ENCODE assay signal across 13 cellular contexts in genomic region chr2:224893848-224894247, GRCh38.
DNase-seq lines count a peak whose midpoint lies in the region; ATAC-seq, FAIRE-seq and TF ChIP-seq lines count a peak whose summit lies in the region.
"Had no signal": no experiment of that assay in that cellular context is flagged by ENCODE, and none has a peak within 500 bp of the region (broad histone marks: within the 10 kb centered on the region; RNA-seq: fewer than 3 reads in every experiment).

No MANE protein-coding gene starts in this region.

- SMC1A ChIA-PET in GM12878 (lab: Charles Lee; ENCODE audit: uncharacterized antibody, unreplicated experiment): interaction anchor here (1.3 to 4.4 kb wide), 10 partner anchors 8 to 109 kb away, joined by 4 to 27 read pairs (median 14); no protein-coding TSS in a partner anchor

- DNase-seq in GM12878 (ENCODE audit: low read depth, low spot score) (no peak), NCI-H1436 (lab: John Stamatoyannopoulos, UW) (no peak), body of pancreas (no peak), esophagus muscularis mucosa (ENCODE audit: extremely low spot score) (no peak)
- DNase-seq: head of caudate nucleus, left colon, NCI-H2029 treated with DMSO at 0.1 percent for 48 hours had no signal

- FAIRE-seq in GM12878 (lab: Jason Lieb, UNC): no peak

- ATAC-seq in GM18498 (IDR thresholded peaks at IDR 0.05; ENCODE audit: unreplicated experiment) (peak; percentile 53), GM19328 (IDR thresholded peaks at IDR 0.05; ENCODE audit: unreplicated experiment) (peak; percentile 34), HG03280 (IDR thresholded peaks at IDR 0.05; ENCODE audit: unreplicated experiment) (peak; percentile 19), GM12878 (peak; percentile 57), body of pancreas (no peak), HG02973 (IDR thresholded peaks at IDR 0.05; ENCODE audit: unreplicated experiment) (no peak)
- ATAC-seq: left colon had no signal

- WGBS in GM12878 (ENCODE audit: insufficient coverage, insufficient replicate concordance, low lambda C conversion rate, missing lambda C conversion rate): 2% methylated on average over 2 of the region's 2 CpGs
- 60 to 68% methylated on average over 2 of the region's 2 CpGs for WGBS in body of pancreas, 2 donors
- 84% methylated on average over 2 of the region's 2 CpGs for WGBS in esophagus muscularis mucosa

- H3K9ac ChIP-seq in GM12878 (ENCODE audit: control insufficient read depth, insufficient read depth, low read length): no peak overlapping the region; the same call in 1 of the 2 replicates
- H3K9ac ChIP-seq: KMS-11 had no signal

- H3K4me3 ChIP-seq in GM12878: peak overlapping the region; percentile 13; the same call in 1 of the 2 replicates
- H3K4me3 ChIP-seq in body of pancreas: no peak overlapping the region
- H3K4me3 ChIP-seq in esophagus muscularis mucosa: no peak overlapping the region
- H3K4me3 ChIP-seq: tibial nerve had no signal

- no peaks in the 10 kb centered on the region for H3K9me3 ChIP-seq in GM12878 (replicated peaks; ENCODE audit: control insufficient read depth, insufficient read depth, low read length)
- H3K9me3 ChIP-seq in body of pancreas: no peaks in the 10 kb centered on the region
- H3K9me3 ChIP-seq in esophagus muscularis mucosa: no peaks in the 10 kb centered on the region
- H3K9me3 ChIP-seq: tibial nerve had no signal

- no peak for TF ChIP-seq RAD21 in GM12878 (IDR thresholded peaks at IDR 0.05; ENCODE audit: insufficient read depth, low read depth, low read length)

- intact Hi-C loops in GM12878 (cut with micrococcal nuclease; ENCODE audit: unreplicated experiment): loop anchor here (2.0 to 5.0 kb wide), 3 partner anchors 29 to 109 kb away; no protein-coding TSS in a partner anchor
- intact Hi-C loops in body of pancreas (cut with DNase I): no loop called here
- intact Hi-C loops in esophagus muscularis mucosa (cut with DNase I): no loop called here

- H2AFZ ChIP-seq in GM12878 (ENCODE audit: control insufficient read depth, low read depth, low read length): no peak overlapping the region

- peaks cover 40% of the 10 kb centered on the region for H3K4me1 ChIP-seq in GM12878 (ENCODE audit: control insufficient read depth, insufficient read depth, low read length)
- H3K4me1 ChIP-seq in body of pancreas: no peaks in the 10 kb centered on the region
- no peaks in the 10 kb centered on the region for H3K4me1 ChIP-seq in esophagus muscularis mucosa
- H3K4me1 ChIP-seq: tibial nerve had no signal

- TF ChIP-seq POLR2A in GM12878 (IDR thresholded peaks at IDR 0.05; ENCODE audit: low read depth, low read length) (no peak), body of pancreas (IDR thresholded peaks at IDR 0.05) (no peak), esophagus muscularis mucosa (IDR thresholded peaks at IDR 0.05; ENCODE audit: low read depth) (no peak)

- BruUV-seq in GM12878 (replicated peaks; lab: Mats Ljungman, UMichigan): no TSS peak

- peaks cover 10% of the 10 kb centered on the region for H3K79me2 ChIP-seq in GM12878 (ENCODE audit: control insufficient read depth, insufficient read depth, low read length)

- no peak for TF ChIP-seq CTCF in GM12878 (IDR thresholded peaks at IDR 0.05 in 2 of 3, conservative IDR thresholded peaks at IDR 0.05 in 1 of 3; ENCODE audit: control insufficient read depth in 2 of 3, extremely low read depth in 1 of 3, insufficient read depth in 1 of 3, low read depth in 3 of 3, low read length in 3 of 3)
- TF ChIP-seq CTCF in body of pancreas (IDR thresholded peaks at IDR 0.05): no peak
- TF ChIP-seq CTCF in esophagus muscularis mucosa (IDR thresholded peaks at IDR 0.05): no peak

- peaks cover 3 to 21% of the 10 kb centered on the region in 2 experiments; a peak in 3 of 4 replicates for H3K36me3 ChIP-seq in GM12878 (ENCODE audit: control insufficient read depth in 2 of 2, insufficient read depth in 2 of 2, low read length in 1 of 2)
- H3K36me3 ChIP-seq in body of pancreas (replicated peaks in 1 of 2; ENCODE audit: insufficient read depth in 1 of 2, low read depth in 2 of 2): no peaks in the 10 kb centered on the region
- H3K36me3 ChIP-seq in esophagus muscularis mucosa: no peaks in the 10 kb centered on the region
- H3K36me3 ChIP-seq: tibial nerve had no signal

- CTCF ChIA-PET in GM12878 (lab: Yijun Ruan, JAX): interaction anchor here (1.9 to 3.3 kb wide), 3 partner anchors 16 to 108 kb away, joined by 9 to 13 read pairs (median 11); no protein-coding TSS in a partner anchor

- in situ Hi-C loops in GM12878 (cut with MboI): no loop called here

- RAD21 ChIA-PET in GM12878 (lab: Charles Lee; ENCODE audit: unreplicated experiment): interaction anchor here (2.0 to 2.6 kb wide), 3 partner anchors 29 to 145 kb away, joined by 6 to 17 read pairs (median 14); no protein-coding TSS in a partner anchor

- TF ChIP-seq EP300 in GM12878 (IDR thresholded peaks at IDR 0.05; ENCODE audit: borderline replicate concordance in 1 of 2, control insufficient read depth in 1 of 2, low read depth in 2 of 2, low read length in 2 of 2) (no peak), esophagus muscularis mucosa (IDR thresholded peaks at IDR 0.05) (no peak)

- no peaks in the 10 kb centered on the region for H4K20me1 ChIP-seq in GM12878 (ENCODE audit: control insufficient read depth, insufficient read depth)

- POLR2A ChIA-PET in GM12878 (lab: Charles Lee): interaction anchor here (0.8 to 1.7 kb wide), 3 partner anchors 10 to 53 kb away, joined by 3 to 7 read pairs (median 4); no protein-coding TSS in a partner anchor

- H3K4me2 ChIP-seq in GM12878 (ENCODE audit: control insufficient read depth, insufficient read depth): peak overlapping the region; percentile 85
- H3K4me2 ChIP-seq: KMS-11 had no signal

- H3K27ac ChIP-seq in GM12878 (ENCODE audit: control insufficient read depth, insufficient read depth) (peak overlapping the region; percentile 88), body of pancreas (no peak overlapping the region), esophagus muscularis mucosa (replicated peaks in 1 of 4) (no peak overlapping the region)
- H3K27ac ChIP-seq: KMS-11, tibial nerve had no signal

- H3K27me3 ChIP-seq in GM12878 (replicated peaks in 1 of 2; ENCODE audit: control insufficient read depth in 2 of 2, insufficient read depth in 2 of 2, low read length in 1 of 2) (no peaks in the 10 kb centered on the region), body of pancreas (no peaks in the 10 kb centered on the region), esophagus muscularis mucosa (no peaks in the 10 kb centered on the region)
- H3K27me3 ChIP-seq: tibial nerve had no signal

TF ChIP-seq in GM12878, 131 proteins besides CTCF, POLR2A, EP300 and RAD21:
- TF ChIP-seq MTA3 (IDR thresholded peaks at IDR 0.05; ENCODE audit: borderline replicate concordance, low read length) (0 out of 2 replicates have a peak, but pooled peaks have one; percentile 8), JUNB (IDR thresholded peaks at IDR 0.05) (peak; percentile 46; the same call in 1 of the 2 replicates), CREM (IDR thresholded peaks at IDR 0.05; ENCODE audit: low read depth) (no peak), NFYA (IDR thresholded peaks at IDR 0.05; ENCODE audit: borderline replicate concordance, low read depth, low read length) (no peak), MEF2A (IDR thresholded peaks at IDR 0.05; ENCODE audit: insufficient read depth, low read depth, low read length) (no peak)

Comparison
In these comparisons a context has a peak if more than half of its experiments do, and no peak if none do; other contexts are left out.
1. ATAC-seq: peak in GM18498 (single experiment), GM19328 (single experiment), HG03280 (single experiment) and GM12878 (single experiment); none in body of pancreas (single experiment) and HG02973 (single experiment).